8 cellular contexts compared by ENCODE assay signal in genomic region chr11:46674463-46675287, GRCh38. TPM values are rescaled to one million over a fixed set of nuclear protein-coding genes. Genes with fewer than 3 reads are reported as not detected.
DNase-seq lines count a peak whose midpoint lies in the region; ATAC-seq, FAIRE-seq and TF ChIP-seq lines count a peak whose summit lies in the region.

No MANE protein-coding gene starts in this region.

- H3K9me3 ChIP-seq in astrocyte (ENCODE audit: insufficient read depth, low read depth, low read length) (no peaks in the 10 kb centered on the region), thoracic aorta (no peaks in the 10 kb centered on the region)

- no peak for DNase-seq in activated T-cell treated with anti-CD3 and anti-CD28 coated beads, Interleukin-2, amount 50 U/mL, for 24 hours
- no peak for DNase-seq in activated T-cell treated with anti-CD3 and anti-CD28 coated beads for 4 hours
- DNase-seq in astrocyte (ENCODE audit: low read depth): no peak
- peak; percentile 34 to 49 for DNase-seq in left colon
- no peak for DNase-seq in thoracic aorta (ENCODE audit: low spot score)
- no peak for DNase-seq in GM19239 (ENCODE audit: insufficient read length, low spot score)

- H4K20me1 ChIP-seq in astrocyte (ENCODE audit: insufficient read depth, low read length): peaks cover 8% of the 10 kb centered on the region

- peaks cover 34% of the 10 kb centered on the region for H3K36me3 ChIP-seq in astrocyte (ENCODE audit: insufficient read depth, low read length)
- peaks cover 62% of the 10 kb centered on the region for H3K36me3 ChIP-seq in thoracic aorta

- peak; percentile 71 for ATAC-seq in left colon
- no peak for ATAC-seq in thoracic aorta (ENCODE audit: insufficient number of reproducible peaks, low FRiP score, low read depth)
- no peak for ATAC-seq in HG03521 (IDR thresholded peaks at IDR 0.05; ENCODE audit: unreplicated experiment)
- ATAC-seq in GM18519 (IDR thresholded peaks at IDR 0.05; ENCODE audit: low FRiP score, unreplicated experiment): no peak

- H3K79me2 ChIP-seq in astrocyte (ENCODE audit: insufficient read depth, low read length): no peaks in the 10 kb centered on the region

- H3K27me3 ChIP-seq in astrocyte (ENCODE audit: insufficient read depth, low read length) (no peaks in the 10 kb centered on the region), thoracic aorta (replicated peaks; ENCODE audit: insufficient read depth) (no peaks in the 10 kb centered on the region)

- H3K27ac ChIP-seq in astrocyte (ENCODE audit: low read depth, low read length) (no peak overlapping the region), thoracic aorta (peak overlapping the region; percentile 79 to 82)

- H3K9me3 Mint-ChIP-seq in activated T-cell treated with anti-CD3 and anti-CD28 coated beads, Interleukin-2, amount 50 U/mL, for 24 hours: no peaks in the 10 kb centered on the region
- H3K9me3 Mint-ChIP-seq in astrocyte (ENCODE audit: unreplicated experiment): no peaks in the 10 kb centered on the region

- peaks cover 76% of the 10 kb centered on the region for H3K4me1 Mint-ChIP-seq in activated T-cell treated with anti-CD3 and anti-CD28 coated beads, Interleukin-2, amount 50 U/mL, for 24 hours (ENCODE audit: low read depth)
- peaks cover 23% of the 10 kb centered on the region for H3K4me1 Mint-ChIP-seq in astrocyte (ENCODE audit: low read depth, unreplicated experiment)

- H3K27me3 Mint-ChIP-seq in activated T-cell treated with anti-CD3 and anti-CD28 coated beads, Interleukin-2, amount 50 U/mL, for 24 hours: no peaks in the 10 kb centered on the region
- no peaks in the 10 kb centered on the region for H3K27me3 Mint-ChIP-seq in astrocyte (ENCODE audit: low read depth, unreplicated experiment)

- no peak overlapping the region for H3K4me3 Mint-ChIP-seq in activated T-cell treated with anti-CD3 and anti-CD28 coated beads, Interleukin-2, amount 50 U/mL, for 24 hours
- H3K4me3 Mint-ChIP-seq in astrocyte (ENCODE audit: unreplicated experiment): peak overlapping the region; percentile 27

- H2AFZ ChIP-seq in astrocyte (ENCODE audit: low read depth, low read length): no peak overlapping the region

- peak overlapping the region; percentile 89 for H3K27ac Mint-ChIP-seq in activated T-cell treated with anti-CD3 and anti-CD28 coated beads, Interleukin-2, amount 50 U/mL, for 24 hours
- H3K27ac Mint-ChIP-seq in astrocyte (ENCODE audit: unreplicated experiment): peak overlapping the region; percentile 66

- TF ChIP-seq CTCF in astrocyte (IDR thresholded peaks at IDR 0.05; ENCODE audit: insufficient read depth, low read depth, low read length): no peak
- TF ChIP-seq CTCF in thoracic aorta (IDR thresholded peaks at IDR 0.05): no peak

- no peak overlapping the region for H3K4me2 ChIP-seq in astrocyte (ENCODE audit: low read length)

- no peak overlapping the region for H3K4me3 ChIP-seq in astrocyte (ENCODE audit: insufficient read depth, low read depth, low read length)
- H3K4me3 ChIP-seq in thoracic aorta: no peak overlapping the region

- H3K4me1 ChIP-seq in astrocyte (ENCODE audit: insufficient read depth, low read length) (peaks cover 19% of the 10 kb centered on the region), thoracic aorta (ENCODE audit: control insufficient read depth in 1 of 2, low read depth in 2 of 2) (peaks cover 13 to 25% of the 10 kb centered on the region in 2 donors)

- H3K9ac ChIP-seq in astrocyte (ENCODE audit: low read length): no peak overlapping the region

- intact Hi-C loops in left colon (cut with DNase I, micrococcal nuclease): no loop called here

- no peak for FAIRE-seq in astrocyte (lab: Jason Lieb, UNC)
- FAIRE-seq in GM19239 (lab: Jason Lieb, UNC): no peak

- peaks cover 79% of the 10 kb centered on the region for H3K36me3 Mint-ChIP-seq in activated T-cell treated with anti-CD3 and anti-CD28 coated beads, Interleukin-2, amount 50 U/mL, for 24 hours (ENCODE audit: low read depth)
- peaks cover 33% of the 10 kb centered on the region for H3K36me3 Mint-ChIP-seq in astrocyte (ENCODE audit: low read depth, unreplicated experiment)

RNA-seq across cellular contexts. Expression of gene ARHGAP1, which starts 25.7 kb away (rescaled TPM):
- total RNA-seq in astrocyte (116 and 129 TPM in 2 replicates), left colon (10 to 100 TPM; 77.3 to 78.5 TPM), thoracic aorta (100 to 1,000 TPM; 106 to 159 TPM)

RNA-seq across cellular contexts. Expression of gene ZNF408, which starts 26.2 kb away (rescaled TPM):
- total RNA-seq in astrocyte: 18.3 and 20.3 TPM in 2 replicates
- 10 to 100 TPM; 11.3 to 11.6 TPM for total RNA-seq in left colon
- 10 to 100 TPM in 1 of 2 donors, 1 to 10 TPM in 1; 5.9 to 11.9 TPM for total RNA-seq in thoracic aorta

RNA-seq across cellular contexts. Expression of gene F2, which starts 44.3 kb away (rescaled TPM):
- total RNA-seq in astrocyte (0.57 and 0.60 TPM in 2 replicates), left colon (not detected), thoracic aorta (not detected)

RNA-seq across cellular contexts. Expression of gene ATG13, which starts 57.3 kb away (rescaled TPM):
- total RNA-seq in astrocyte (116 and 117 TPM in 2 replicates), left colon (10 to 100 TPM; 51.3 to 57.6 TPM), thoracic aorta (100 to 1,000 TPM; 121 to 144 TPM)

RNA-seq across cellular contexts. Expression of gene HARBI1, which starts 57.6 kb away (rescaled TPM):
- total RNA-seq in astrocyte: 7.9 and 8.1 TPM in 2 replicates
- 1 to 10 TPM; 4.5 to 6.4 TPM for total RNA-seq in left colon
- 1 to 10 TPM in 1 of 2 donors, not detected in 1; 1.1 TPM for total RNA-seq in thoracic aorta

Comparison
In these comparisons a context has a peak if more than half of its experiments do, and no peak if none do; other contexts are left out.
1. DNase-seq: peak in left colon (2 of 2); none in activated T-cell treated with anti-CD3 and anti-CD28 coated beads, Interleukin-2, amount 50 U/mL, for 24 hours (single experiment), activated T-cell treated with anti-CD3 and anti-CD28 coated beads for 4 hours (single experiment), astrocyte (single experiment), thoracic aorta (single experiment) and GM19239 (single experiment).